Comparison of ENCODE assay signal across 24 cellular contexts in the genomic region with DNA sequence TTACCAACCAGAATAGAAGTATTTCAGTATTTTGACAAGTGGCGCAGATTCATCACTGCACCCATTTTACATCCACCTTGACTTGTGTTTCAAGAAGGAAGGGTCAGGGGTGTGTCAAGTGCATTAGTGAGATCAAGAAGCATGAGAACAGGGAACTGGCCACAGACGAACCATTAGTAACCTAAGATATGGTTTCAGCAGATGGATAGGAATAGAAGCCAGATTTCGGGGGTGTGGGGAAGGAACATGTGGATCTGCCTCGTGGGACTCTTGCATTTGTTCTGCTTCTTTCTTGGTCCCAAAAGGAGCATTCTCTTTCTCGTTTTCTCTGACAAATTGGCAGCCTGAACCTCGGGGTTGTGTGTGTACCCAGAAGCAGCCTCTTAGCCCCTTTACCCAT. TPM values are rescaled to one million over a fixed set of nuclear protein-coding genes. Genes with fewer than 3 reads are reported as not detected.
DNase-seq lines count a peak whose midpoint lies in the region; ATAC-seq and TF ChIP-seq lines count a peak whose summit lies in the region.
"Had no signal": no experiment of that assay in that cellular context is flagged by ENCODE, and none has a peak within 500 bp of the region (broad histone marks: within the 10 kb centered on the region; RNA-seq: fewer than 3 reads in every experiment).

No MANE protein-coding gene starts in this region.

- TF ChIP-seq POLR2A in esophagus squamous epithelium (IDR thresholded peaks at IDR 0.05) (no peak), gastrocnemius medialis (IDR thresholded peaks at IDR 0.05) (no peak)

- ATAC-seq in right cardiac atrium (peak in 1 of 2 donors; percentile 25), gastrocnemius medialis (peak; percentile 51 to 53), upper lobe of right lung (no peak), GM18873 (IDR thresholded peaks at IDR 0.05; ENCODE audit: low FRiP score, unreplicated experiment) (no peak), HG03135 (IDR thresholded peaks at IDR 0.05; ENCODE audit: unreplicated experiment) (no peak)
- ATAC-seq: activated CD4-positive, alpha-beta T cell treated with anti-CD3 and anti-CD28 coated beads for 36 hours had no signal

- H3K36me3 ChIP-seq in esophagus squamous epithelium (no peaks in the 10 kb centered on the region), gastrocnemius medialis (no peaks in the 10 kb centered on the region), upper lobe of right lung (no peaks in the 10 kb centered on the region)
- H3K36me3 ChIP-seq: adrenal gland, Peyer's patch had no signal

- H3K27ac ChIP-seq in esophagus squamous epithelium, result peak overlapping the region in 3 of 4 donors; percentile 57 to 76 (median 72)
- H3K27ac ChIP-seq in right cardiac atrium (ENCODE audit: low read length), result peak overlapping the region; percentile 12
- peak overlapping the region; percentile 52 to 75 (median 66) for H3K27ac ChIP-seq in gastrocnemius medialis
- peak overlapping the region; percentile 8 for H3K27ac ChIP-seq in upper lobe of right lung
- H3K27ac ChIP-seq: epithelial cell of prostate had no signal

- H3K9me3 ChIP-seq in esophagus squamous epithelium, result no peaks in the 10 kb centered on the region
- no peaks in the 10 kb centered on the region for H3K9me3 ChIP-seq in right cardiac atrium (ENCODE audit: control insufficient read depth, low read length)
- no peaks in the 10 kb centered on the region for H3K9me3 ChIP-seq in gastrocnemius medialis
- no peaks in the 10 kb centered on the region for H3K9me3 ChIP-seq in upper lobe of right lung
- H3K9me3 ChIP-seq: adrenal gland, Peyer's patch had no signal

- no peak overlapping the region for H3K4me3 ChIP-seq in esophagus squamous epithelium
- no peak overlapping the region for H3K4me3 ChIP-seq in right cardiac atrium (ENCODE audit: low read length)
- H3K4me3 ChIP-seq in gastrocnemius medialis, result no peak overlapping the region
- no peak overlapping the region for H3K4me3 ChIP-seq in upper lobe of right lung
- H3K4me3 ChIP-seq: adrenal gland, lung, Peyer's patch had no signal

- intact Hi-C loops in esophagus squamous epithelium (cut with DNase I), result no loop called here
- intact Hi-C loops in right cardiac atrium (cut with DNase I), result no loop called here
- intact Hi-C loops in gastrocnemius medialis (cut with DNase I; ENCODE audit: low total_unique reads), result no loop called here
- intact Hi-C loops in upper lobe of right lung (cut with DNase I), result no loop called here

- in situ Hi-C loops in gastrocnemius medialis (cut with MboI; ENCODE audit: low sequenced_read_pairs in 4 of 4), result no loop called here

- H3K4me1 ChIP-seq in esophagus squamous epithelium (peaks cover 0 to 56% (median 27%) of the 10 kb centered on the region in 3 donors), right cardiac atrium (ENCODE audit: control insufficient read depth, insufficient read depth, low read length) (peaks cover 15% of the 10 kb centered on the region), gastrocnemius medialis (peaks cover 24% of the 10 kb centered on the region in 2 donors), upper lobe of right lung (peaks cover 26% of the 10 kb centered on the region)

- no peak for TF ChIP-seq CTCF in esophagus squamous epithelium (IDR thresholded peaks at IDR 0.05)
- TF ChIP-seq CTCF in gastrocnemius medialis (IDR thresholded peaks at IDR 0.05 in 4 of 5, conservative IDR thresholded peaks at IDR 0.05 in 1 of 5), result no peak
- TF ChIP-seq CTCF in upper lobe of right lung (IDR thresholded peaks at IDR 0.05), result no peak

- whole genome bisulfite sequencing in esophagus squamous epithelium, 2 donors, result 55 to 59% methylated on average over 6 of the region's 6 CpGs
- 48% methylated on average over 6 of the region's 6 CpGs for WGBS in right cardiac atrium

- no peak for DNase-seq in esophagus squamous epithelium (lab: John Stamatoyannopoulos, UW)
- DNase-seq in right cardiac atrium, result no peak
- DNase-seq in gastrocnemius medialis, result peak; percentile 25 to 44
- DNase-seq in upper lobe of right lung, result no peak
- DNase-seq in RKO (ENCODE audit: low spot score), result no peak
- DNase-seq: activated CD4-positive, alpha-beta T cell treated with anti-CD3 and anti-CD28 coated beads for 36 hours; activated CD8-positive, alpha-beta memory T cell treated with anti-CD3 and anti-CD28 coated beads for 24 hours; activated naive CD4-positive, alpha-beta T cell treated with Interleukin-2 at 50 U/mL for 16 hours; activated T-cell treated with anti-CD3 and anti-CD28 coated beads, Interleukin-2, amount 50 U/mL, for 24 hours; adrenal gland; HCEC 1CT; naive B cell; NCI-H1048; NCI-H1694 treated with DMSO at 0.1 percent for 48 hours; NCI-H526 treated with DMSO at 0.1 percent for 48 hours; occipital lobe; Peyer's patch; stimulated activated CD4-positive, alpha-beta T cell treated with anti-CD3 and anti-CD28 coated beads, Interleukin-15, amount 100 ng/mL, for 24 hours had no signal

- H3K27me3 ChIP-seq in esophagus squamous epithelium, result peaks cover 0 to 3% (median 0%) of the 10 kb centered on the region in 4 donors
- H3K27me3 ChIP-seq in right cardiac atrium (ENCODE audit: control insufficient read depth, insufficient read depth), result no peaks in the 10 kb centered on the region
- no peaks in the 10 kb centered on the region for H3K27me3 ChIP-seq in gastrocnemius medialis
- H3K27me3 ChIP-seq in upper lobe of right lung, result no peaks in the 10 kb centered on the region
- H3K27me3 ChIP-seq: adrenal gland, Peyer's patch had no signal

RNA-seq across cellular contexts. Expression of gene DENND2A, which starts 9.6 kb away (rescaled TPM):
- total RNA-seq in esophagus squamous epithelium (10 to 100 TPM in 1 of 4 donors, 1 to 10 TPM in 2, under 1 TPM in 1; 0.92 to 11.1 (median 1.9) TPM), right cardiac atrium (10 to 100 TPM; 10.7 to 16.6 (median 12.3) TPM), gastrocnemius medialis (1 to 10 TPM in 3 of 4 donors, under 1 TPM in 1; 0.73 to 2.6 (median 1.6) TPM), upper lobe of right lung (26.2 TPM)
- 8.7 TPM for polyA plus RNA-seq in right cardiac atrium
- total RNA-seq: activated CD4-positive, alpha-beta T cell treated with anti-CD3 and anti-CD28 coated beads for 36 hours; LHCN-M2 had no signal
- polyA plus RNA-seq: CD14-positive monocyte had no signal

RNA-seq across cellular contexts. Expression of gene ADCK2, which starts 41.7 kb away (rescaled TPM):
- total RNA-seq in esophagus squamous epithelium (10 to 100 TPM; 17.6 to 34.1 (median 21.6) TPM), right cardiac atrium (10 to 100 TPM; 13.2 to 17.9 (median 14.9) TPM), gastrocnemius medialis (10 to 100 TPM; 19.7 to 27.2 (median 23.3) TPM), upper lobe of right lung (18.2 TPM)
- 11.7 TPM for polyA plus RNA-seq in right cardiac atrium

Comparison
In these comparisons a context has a peak if more than half of its experiments do, and no peak if none do; other contexts are left out.
1. DNase-seq: peak in gastrocnemius medialis (2 of 2); none in esophagus squamous epithelium (single experiment), right cardiac atrium (0 of 3), upper lobe of right lung (single experiment) and RKO (single experiment).
2. H3K27ac ChIP-seq: peak in every context shown above with its lines; median percentile 72 in esophagus squamous epithelium; 66 in gastrocnemius medialis; 12 in right cardiac atrium; 8 in upper lobe of right lung.
3. ATAC-seq: peak in gastrocnemius medialis (2 of 2); none in upper lobe of right lung (single experiment), GM18873 (single experiment) and HG03135 (single experiment).